Comparison of ENCODE assay signal across 8 cellular contexts in the genomic region with DNA sequence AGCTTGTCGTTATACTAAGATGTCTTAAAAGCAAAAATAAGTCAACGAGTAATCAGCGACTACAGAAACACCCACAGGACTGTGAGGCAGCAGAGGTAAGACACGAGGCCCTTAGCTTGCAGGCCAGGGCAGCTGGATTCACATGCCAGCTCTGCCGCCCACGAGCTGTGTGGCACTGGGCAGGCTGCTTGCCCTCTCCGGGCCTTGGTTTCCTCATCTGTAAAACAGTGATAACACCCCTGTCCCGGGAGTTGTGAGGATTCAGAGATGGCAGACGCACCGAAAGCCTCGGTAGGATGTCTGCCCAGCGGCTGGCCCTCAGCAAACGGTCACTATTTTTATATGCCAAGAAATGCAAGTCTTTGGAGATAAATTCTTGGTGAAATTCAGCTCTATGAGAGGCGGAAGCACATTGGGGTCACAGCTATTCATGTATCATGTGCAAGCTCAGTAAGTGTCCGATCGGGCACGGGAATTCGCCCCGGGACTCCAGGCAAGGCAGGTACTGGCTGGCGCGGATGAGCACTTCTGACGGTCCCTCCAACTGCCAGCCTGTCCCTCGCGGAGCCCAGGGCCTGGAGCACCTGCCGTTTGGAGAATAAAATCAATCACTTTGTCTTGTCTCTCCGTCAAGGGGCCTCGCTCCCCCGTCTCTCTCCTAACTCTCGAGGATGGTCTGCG. TPM values are rescaled to one million over a fixed set of nuclear protein-coding genes. Genes with fewer than 3 reads are reported as not detected.
A peak's percentile ranks its signal among the peaks of the same experiment; 100 is the strongest.
DNase-seq lines count a peak whose midpoint lies in the region; ATAC-seq and TF ChIP-seq lines count a peak whose summit lies in the region.

No MANE protein-coding gene starts in this region.

- no peaks in the 10 kb centered on the region for H3K9me3 ChIP-seq in HUES64 (ENCODE audit: insufficient read depth, low read depth, low read length)
- no peaks in the 10 kb centered on the region for H3K9me3 ChIP-seq in mucosa of descending colon

- H3K27me3 ChIP-seq in HUES64 (ENCODE audit: insufficient read depth, low read length): peaks cover 24% of the 10 kb centered on the region

- no peak for ATAC-seq in central memory CD8-positive, alpha-beta T cell (replicated peaks; ENCODE audit: extremely low read depth, poor library complexity, severe bottlenecking)
- ATAC-seq in mucosa of descending colon (peak; percentile 16), HG02678 (IDR thresholded peaks at IDR 0.05; ENCODE audit: unreplicated experiment) (no peak), HG03432 (IDR thresholded peaks at IDR 0.05; ENCODE audit: unreplicated experiment) (no peak)

- intact Hi-C loops in mucosa of descending colon (cut with DNase I, micrococcal nuclease): no loop called here

- H3K4me3 ChIP-seq in HUES64 (ENCODE audit: low read length) (peak overlapping the region; percentile 58), mucosa of descending colon (peak overlapping the region; percentile 42)

- TF ChIP-seq CTCF in mucosa of descending colon (IDR thresholded peaks at IDR 0.05): no peak

- H3K4me3 Mint-ChIP-seq in central memory CD8-positive, alpha-beta T cell: peak overlapping the region; percentile 12

- H3K36me3 ChIP-seq in HUES64 (ENCODE audit: insufficient read depth, low read length) (no peaks in the 10 kb centered on the region), mucosa of descending colon (ENCODE audit: low read depth) (no peaks in the 10 kb centered on the region)

- no peaks in the 10 kb centered on the region for H3K4me1 Mint-ChIP-seq in central memory CD8-positive, alpha-beta T cell

- no peak overlapping the region for H3K27ac ChIP-seq in HUES64 (ENCODE audit: low read depth, low read length)

- H3K4me1 ChIP-seq in HUES64 (ENCODE audit: insufficient read depth, low read length) (peaks cover 16% of the 10 kb centered on the region), mucosa of descending colon (ENCODE audit: low read depth) (peaks cover 7% of the 10 kb centered on the region)

- no peak overlapping the region for H3K27ac Mint-ChIP-seq in central memory CD8-positive, alpha-beta T cell (ENCODE audit: low read depth)

- 41% methylated on average over 30 of the region's 30 CpGs for WGBS in HUES64

- H3K9ac ChIP-seq in HUES64 (ENCODE audit: low read depth, low read length): 0 out of 2 replicates have a peak overlapping the region, but pooled peaks have one; percentile 65

- peaks cover 4% of the 10 kb centered on the region for H3K36me3 Mint-ChIP-seq in central memory CD8-positive, alpha-beta T cell (ENCODE audit: insufficient read depth)

- no peaks in the 10 kb centered on the region for H3K9me3 Mint-ChIP-seq in central memory CD8-positive, alpha-beta T cell

- H3K27me3 Mint-ChIP-seq in central memory CD8-positive, alpha-beta T cell: peaks cover 37% of the 10 kb centered on the region

- peak; percentile 16 to 22 for DNase-seq in AML-193 (lab: John Stamatoyannopoulos, UW)
- no peak for DNase-seq in central memory CD8-positive, alpha-beta T cell (ENCODE audit: low spot score in 2 of 2)
- DNase-seq in mucosa of descending colon: peak in 2 of 3 donors; percentile 27 to 50
- no peak for DNase-seq in NCI-H2171 treated with DMSO at 0.1 percent for 48 hours (lab: John Stamatoyannopoulos, UW)
- no peak for DNase-seq in stimulated activated CD4-positive, alpha-beta T cell treated with anti-CD3 and anti-CD28 coated beads, Interleukin-2, amount 100 ng/mL, for 48 hours

RNA-seq across cellular contexts. Expression of gene C2CD2, which starts 1.1 kb away (rescaled TPM):
- polyA plus RNA-seq in HUES64 (2013, experiment 1 of 2): 6.9 TPM
- polyA plus RNA-seq in HUES64 (2013, experiment 2 of 2): 8.1 TPM
- 10 to 100 TPM in 2 of 3 donors, 1 to 10 TPM in 1; 9.4 to 29.1 (median 17.8) TPM for total RNA-seq in mucosa of descending colon

RNA-seq across cellular contexts. Expression of gene ZBTB21, which starts 57.5 kb away (rescaled TPM):
- 8.7 TPM for polyA plus RNA-seq in HUES64 (2013, experiment 1 of 2)
- 8.3 TPM for polyA plus RNA-seq in HUES64 (2013, experiment 2 of 2)
- total RNA-seq in mucosa of descending colon: 10 to 100 TPM; 11.8 to 18.9 (median 14.6) TPM

Comparison
In these comparisons a context has a peak if more than half of its experiments do, and no peak if none do; other contexts are left out.
1. DNase-seq: peak in AML-193 (2 of 2) and mucosa of descending colon (2 of 3); none in central memory CD8-positive, alpha-beta T cell (0 of 2), NCI-H2171 treated with DMSO at 0.1 percent for 48 hours (single experiment) and stimulated activated CD4-positive, alpha-beta T cell treated with anti-CD3 and anti-CD28 coated beads, Interleukin-2, amount 100 ng/mL, for 48 hours (0 of 2).